Comparison of ENCODE assay signal across 24 cellular contexts in the genomic region with DNA sequence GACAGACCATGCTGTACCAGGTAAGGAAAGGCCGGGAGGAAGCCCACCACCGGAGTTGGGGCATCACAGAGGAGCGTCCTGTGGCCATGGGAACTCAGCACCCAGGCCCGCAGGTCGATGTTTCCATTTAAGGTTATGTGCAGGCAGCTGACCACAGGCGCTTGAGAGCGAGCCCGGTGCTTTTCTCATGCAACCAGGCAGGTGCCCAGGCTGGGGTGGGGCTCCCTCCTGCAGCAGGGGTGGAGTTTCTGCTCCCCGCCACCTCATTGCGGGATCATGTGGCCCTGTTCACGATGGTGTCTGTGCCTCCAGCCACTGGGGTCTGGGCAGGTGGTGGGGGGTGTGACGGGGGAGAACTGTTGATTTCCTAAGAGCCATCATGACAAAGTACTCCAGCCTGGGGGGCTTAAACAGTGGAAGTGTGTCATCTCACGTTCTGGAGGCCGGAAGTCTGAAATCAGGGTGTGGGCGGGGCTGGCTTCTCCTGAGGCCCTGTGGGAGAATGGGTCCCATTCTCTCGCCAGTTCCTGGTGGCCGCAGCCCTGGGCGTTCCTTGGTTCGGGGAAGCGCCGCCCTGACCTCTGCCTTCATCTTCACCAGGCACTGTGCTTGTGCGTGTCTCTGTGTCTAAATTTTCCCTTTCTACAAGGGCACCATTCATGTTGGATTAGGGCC.
"Had no signal": no experiment of that assay in that cellular context is flagged by ENCODE, and none has a peak within 500 bp of the region (broad histone marks: within the 10 kb centered on the region; RNA-seq: fewer than 3 reads in every experiment).

No MANE protein-coding gene starts in this region.

- H3K27me3 ChIP-seq: adrenal gland, cardiac muscle cell, testis had no signal

- FAIRE-seq: colon, urothelium cell line had no signal

- ATAC-seq: activated T-cell treated with anti-CD3 and anti-CD28 coated beads, Interleukin-2, amount 50 U/mL, for 4 hours; mucosa of descending colon; naive thymus-derived CD4-positive, alpha-beta T cell; right cardiac atrium; stimulated activated naive CD8-positive, alpha-beta T cell treated with anti-CD3 and anti-CD28 coated beads, Interleukin-15, amount 100 ng/mL, for 72 hours had no signal

- H3K4me1 Mint-ChIP-seq: activated CD4-positive, alpha-beta memory T cell treated with anti-CD3 and anti-CD28 coated beads, Interleukin-2, amount 10 ng/mL, durations not matched to agents 7 days and 5 days; activated naive CD4-positive, alpha-beta T cell treated with anti-CD3 and anti-CD28 coated beads, Interleukin-2, amount 50 U/mL, for 24 hours; naive thymus-derived CD4-positive, alpha-beta T cell; stimulated activated naive CD8-positive, alpha-beta T cell treated with anti-CD3 and anti-CD28 coated beads, Interleukin-15, amount 100 ng/mL, for 72 hours had no signal

- H3K27ac ChIP-seq: adrenal gland, cardiac muscle cell, neutrophil, testis, VCaP had no signal

- H3K4me3 ChIP-seq: adrenal gland, cardiac muscle cell, mucosa of descending colon, smooth muscle cell, testis had no signal

- H3K4me3 Mint-ChIP-seq: activated CD4-positive, alpha-beta memory T cell treated with anti-CD3 and anti-CD28 coated beads, Interleukin-2, amount 10 ng/mL, durations not matched to agents 7 days and 5 days; activated naive CD4-positive, alpha-beta T cell treated with anti-CD3 and anti-CD28 coated beads, Interleukin-2, amount 50 U/mL, for 24 hours; activated T-cell treated with anti-CD3 and anti-CD28 coated beads, Interleukin-2, amount 50 U/mL, for 4 hours; naive thymus-derived CD4-positive, alpha-beta T cell; stimulated activated naive CD8-positive, alpha-beta T cell treated with anti-CD3 and anti-CD28 coated beads, Interleukin-15, amount 100 ng/mL, for 72 hours had no signal

- H3K4me1 ChIP-seq: adrenal gland, testis had no signal

- H3K9ac ChIP-seq: SK-N-SH had no signal

- H3K36me3 Mint-ChIP-seq: activated naive CD4-positive, alpha-beta T cell treated with anti-CD3 and anti-CD28 coated beads, Interleukin-2, amount 50 U/mL, for 24 hours; naive thymus-derived CD4-positive, alpha-beta T cell had no signal

- H3K27me3 Mint-ChIP-seq: activated CD4-positive, alpha-beta memory T cell treated with anti-CD3 and anti-CD28 coated beads, Interleukin-2, amount 10 ng/mL, durations not matched to agents 7 days and 5 days had no signal

- H3K27ac Mint-ChIP-seq: activated CD4-positive, alpha-beta memory T cell treated with anti-CD3 and anti-CD28 coated beads, Interleukin-2, amount 10 ng/mL, durations not matched to agents 7 days and 5 days; activated naive CD4-positive, alpha-beta T cell treated with anti-CD3 and anti-CD28 coated beads, Interleukin-2, amount 50 U/mL, for 24 hours; naive thymus-derived CD4-positive, alpha-beta T cell; stimulated activated naive CD8-positive, alpha-beta T cell treated with anti-CD3 and anti-CD28 coated beads, Interleukin-15, amount 100 ng/mL, for 72 hours had no signal

- H3K36me3 ChIP-seq: adrenal gland, cardiac muscle cell, neutrophil had no signal

- H3K9me3 ChIP-seq: adrenal gland, mucosa of descending colon, neutrophil, SK-N-SH, testis had no signal

- H3K4me2 ChIP-seq: SK-N-SH, smooth muscle cell had no signal

- DNase-seq: activated CD4-positive, alpha-beta memory T cell treated with anti-CD3 and anti-CD28 coated beads, Interleukin-2, amount 10 ng/mL, durations not matched to agents 7 days and 5 days; activated effector memory CD4-positive, alpha-beta T cell treated with anti-CD3 and anti-CD28 coated beads, Interleukin-2, amount 50 U/mL, for 16 hours; activated T-cell treated with anti-CD3 and anti-CD28 coated beads, Interleukin-2, amount 50 U/mL, for 4 hours; effector CD8-positive, alpha-beta T cell; foreskin fibroblast; glutamatergic neuron; hypothalamus; mammary epithelial cell; mucosa of descending colon; naive thymus-derived CD4-positive, alpha-beta T cell; right cardiac atrium; SK-N-SH; stimulated activated naive CD8-positive, alpha-beta T cell treated with anti-CD3 and anti-CD28 coated beads, Interleukin-15, amount 100 ng/mL, for 72 hours; T-helper 1 cell; T1000; testis had no signal
